ENCODE assay signal across 11 cellular contexts in the genomic region with DNA sequence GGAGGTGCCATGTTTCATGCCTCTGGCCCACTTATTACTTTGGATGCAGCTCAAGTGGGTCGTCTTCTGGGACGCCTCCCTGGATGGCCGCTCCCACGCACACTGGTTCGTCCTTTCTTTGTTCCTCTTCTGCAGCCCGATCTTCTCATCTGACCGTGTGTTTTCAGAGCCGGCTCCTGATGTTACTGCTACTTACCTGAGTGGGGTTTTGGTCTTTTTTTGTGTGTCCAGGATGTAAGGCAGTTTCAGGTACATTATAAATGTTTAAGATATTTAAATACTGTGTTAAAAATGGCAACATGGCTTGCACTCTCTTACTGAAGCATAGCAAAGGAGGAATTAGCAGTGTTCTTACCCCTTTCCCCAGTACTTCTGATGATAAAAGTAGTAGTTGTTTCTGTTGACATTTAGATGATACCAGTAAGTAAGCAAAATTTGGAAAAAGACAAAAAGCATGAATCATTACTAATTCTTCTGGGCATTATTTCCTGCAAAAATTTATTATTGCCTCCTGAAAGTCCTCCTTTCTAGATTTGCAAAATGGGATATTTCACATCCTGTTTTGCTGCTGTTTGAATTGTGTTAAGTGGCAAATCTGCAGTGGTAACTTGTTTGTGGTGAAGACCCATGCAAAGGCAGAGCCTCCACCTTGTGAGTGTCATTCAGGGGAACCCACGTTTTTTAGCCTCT. TPM values are rescaled to one million over a fixed set of nuclear protein-coding genes. Genes with fewer than 3 reads are reported as not detected.
A peak's percentile ranks its signal among the peaks of the same experiment; 100 is the strongest.
DNase-seq lines count a peak whose midpoint lies in the region; ATAC-seq, FAIRE-seq and TF ChIP-seq lines count a peak whose summit lies in the region.
"Had no signal": no experiment of that assay in that cellular context is flagged by ENCODE, and none has a peak within 500 bp of the region (broad histone marks: within the 10 kb centered on the region; RNA-seq: fewer than 3 reads in every experiment).

No MANE protein-coding gene starts in this region.

- peaks cover 2% of the 10 kb centered on the region for H3K9me3 Mint-ChIP-seq in activated naive CD4-positive, alpha-beta T cell treated with anti-CD3 and anti-CD28 coated beads for 36 hours
- no peaks in the 10 kb centered on the region for H3K9me3 Mint-ChIP-seq in stimulated activated naive CD8-positive, alpha-beta T cell treated with anti-CD3 and anti-CD28 coated beads, Interleukin-15, amount 100 ng/mL, for 72 hours

- H3K27ac Mint-ChIP-seq in activated naive CD4-positive, alpha-beta T cell treated with anti-CD3 and anti-CD28 coated beads for 36 hours = peak overlapping the region; percentile 48
- H3K27ac Mint-ChIP-seq in stimulated activated naive CD8-positive, alpha-beta T cell treated with anti-CD3 and anti-CD28 coated beads, Interleukin-15, amount 100 ng/mL, for 72 hours = peak overlapping the region in 1 of 2 donors; percentile 63

- no peaks in the 10 kb centered on the region for H3K9me2 ChIP-seq in OCI-LY1 (ENCODE audit: low read depth, low read length)

- ATAC-seq in HG02759 (IDR thresholded peaks at IDR 0.05; ENCODE audit: unreplicated experiment) (peak; percentile 65), HepG2 (no peak)
- ATAC-seq in stimulated activated naive CD8-positive, alpha-beta T cell treated with anti-CD3 and anti-CD28 coated beads, Interleukin-15, amount 100 ng/mL, for 72 hours = no peak

- no TSS peak for BruUV-seq in HepG2 (replicated peaks; lab: Mats Ljungman, UMichigan)

- no peak for TF ChIP-seq RAD21 in HepG2 (CRISPR knock-in tag; IDR thresholded peaks at IDR 0.05)

- no peak overlapping the region for H3K4me3 Mint-ChIP-seq in activated naive CD4-positive, alpha-beta T cell treated with anti-CD3 and anti-CD28 coated beads for 36 hours
- H3K4me3 Mint-ChIP-seq in stimulated activated naive CD8-positive, alpha-beta T cell treated with anti-CD3 and anti-CD28 coated beads, Interleukin-15, amount 100 ng/mL, for 72 hours = peak overlapping the region; percentile 6 to 19

- H3K79me2 ChIP-seq in OCI-LY1 (ENCODE audit: insufficient read depth, low read length) (peaks cover 97% of the 10 kb centered on the region), HepG2 (ENCODE audit: insufficient read depth, low read length) (peaks cover 87% of the 10 kb centered on the region)

- H3K4me1 ChIP-seq in OCI-LY1 (ENCODE audit: insufficient read depth, low read length, severe bottlenecking) (peaks cover 89% of the 10 kb centered on the region), HepG2 (ENCODE audit: insufficient read depth, low read length) (no peaks in the 10 kb centered on the region)

- peaks cover 80% of the 10 kb centered on the region for H3K4me1 Mint-ChIP-seq in activated naive CD4-positive, alpha-beta T cell treated with anti-CD3 and anti-CD28 coated beads for 36 hours (ENCODE audit: low read depth)
- H3K4me1 Mint-ChIP-seq in stimulated activated naive CD8-positive, alpha-beta T cell treated with anti-CD3 and anti-CD28 coated beads, Interleukin-15, amount 100 ng/mL, for 72 hours = peaks cover 82% of the 10 kb centered on the region

- H2AFZ ChIP-seq in OCI-LY1 (ENCODE audit: low read length) (no peak overlapping the region), HepG2 (ENCODE audit: low read length) (no peak overlapping the region)
- H2AFZ ChIP-seq: GM23248 had no signal

- H3K4me2 ChIP-seq in OCI-LY1 (ENCODE audit: low read length) = peak overlapping the region; percentile 63
- H3K4me2 ChIP-seq in HepG2 (ENCODE audit: low read depth, low read length) = no peak overlapping the region

- CTCF ChIA-PET in activated naive CD4-positive, alpha-beta T cell treated with anti-CD3 and anti-CD28 coated beads for 36 hours (lab: Charles Lee) = interaction anchor here (0.8 kb wide), 1 partner anchor 11 kb away, joined by 3 read pairs; no protein-coding TSS in a partner anchor
- CTCF ChIA-PET in HepG2 (lab: Yijun Ruan, JAX; ENCODE audit: low intra/inter-chr PET ratio, low total read pairs) = no interaction called here

- H3K36me3 ChIP-seq in OCI-LY1 (ENCODE audit: insufficient read depth, low read length) (peaks cover 45% of the 10 kb centered on the region), HepG2 (replicated peaks in 1 of 2; ENCODE audit: control insufficient read depth in 1 of 2, insufficient read depth in 2 of 2, low read length in 2 of 2) (peaks cover 4 to 50% of the 10 kb centered on the region in 2 experiments; a peak in 4 of 5 replicates)

- 0 out of 2 replicates have a peak, but pooled peaks cover 4% of the 10 kb centered on the region for H3F3A ChIP-seq in OCI-LY1 (ENCODE audit: insufficient read depth, low read length)

- H3K27ac ChIP-seq in OCI-LY1 (ENCODE audit: low read depth, low read length, poor library complexity, severe bottlenecking) = peak overlapping the region; percentile 88
- H3K27ac ChIP-seq in HepG2 (ENCODE audit: extremely low read length, insufficient read depth, low read length) = no peak overlapping the region
- H3K27ac ChIP-seq: GM23248 had no signal

- TF ChIP-seq EP300 in HepG2 (IDR thresholded peaks at IDR 0.05; ENCODE audit: low read depth in 2 of 2, low read length in 2 of 2) (no peak), HepG2 (CRISPR knock-in tag; IDR thresholded peaks at IDR 0.05; ENCODE audit: borderline replicate concordance) (no peak)

- H4K20me1 ChIP-seq in OCI-LY1 (ENCODE audit: insufficient read depth, low read length) (no peaks in the 10 kb centered on the region), HepG2 (ENCODE audit: insufficient read depth, low read length) (peaks cover 33% of the 10 kb centered on the region)

- TF ChIP-seq POLR2A in HepG2 (IDR thresholded peaks at IDR 0.05; ENCODE audit: insufficient read depth in 1 of 2, low read depth in 2 of 2, low read length in 2 of 2) = no peak

- FAIRE-seq in HepG2 (lab: Jason Lieb, UNC) = no peak

- H3K4me3 ChIP-seq in OCI-LY1 (ENCODE audit: low read depth, low read length, poor library complexity, severe bottlenecking) (peak overlapping the region; percentile 47), HepG2 (replicated peaks in 1 of 3; ENCODE audit: insufficient read depth in 1 of 3, low read depth in 2 of 3, low read length in 3 of 3) (no peak overlapping the region)
- H3K4me3 ChIP-seq: GM23248 had no signal

- no peaks in the 10 kb centered on the region for H3K9me3 ChIP-seq in OCI-LY1 (ENCODE audit: low read length)
- no peaks in the 10 kb centered on the region for H3K9me3 ChIP-seq in HepG2 (ENCODE audit: low read length)

- intact Hi-C loops in activated naive CD4-positive, alpha-beta T cell treated with anti-CD3 and anti-CD28 coated beads for 36 hours (cut with micrococcal nuclease) = no loop called here
- intact Hi-C loops in HepG2 (cut with micrococcal nuclease; ENCODE audit: unreplicated experiment) = no loop called here

- in situ Hi-C loops in HepG2 (cut with HindIII; ENCODE audit: extremely low pct_ligation_motif_present, low pct_unique_long_range_greater_than_20kb) = loop anchor here (25.0 kb wide), 1 partner anchor 366 kb away; no protein-coding TSS in a partner anchor

- no peaks in the 10 kb centered on the region for H3K27me3 Mint-ChIP-seq in activated naive CD4-positive, alpha-beta T cell treated with anti-CD3 and anti-CD28 coated beads for 36 hours (ENCODE audit: low read depth)
- no peaks in the 10 kb centered on the region for H3K27me3 Mint-ChIP-seq in stimulated activated naive CD8-positive, alpha-beta T cell treated with anti-CD3 and anti-CD28 coated beads, Interleukin-15, amount 100 ng/mL, for 72 hours

- H3K27me3 ChIP-seq in OCI-LY1 (ENCODE audit: insufficient read depth, low read length) (no peaks in the 10 kb centered on the region), HepG2 (ENCODE audit: control insufficient read depth in 1 of 2, insufficient read depth in 2 of 2, low read length in 2 of 2) (no peaks in the 10 kb centered on the region)

- no peak for TF ChIP-seq CTCF in OCI-LY1 (IDR thresholded peaks at IDR 0.05; ENCODE audit: low read length)
- no peak for TF ChIP-seq CTCF in HepG2 (CRISPR knock-in tag; IDR thresholded peaks at IDR 0.05)

- H3K36me3 Mint-ChIP-seq in activated naive CD4-positive, alpha-beta T cell treated with anti-CD3 and anti-CD28 coated beads for 36 hours (ENCODE audit: low read depth) = peaks cover 27% of the 10 kb centered on the region

- WGBS in HepG2 (ENCODE audit: low lambda C conversion rate) = 98% methylated on average over 9 of the region's 9 CpGs

- DNase-seq in activated naive CD4-positive, alpha-beta T cell treated with anti-CD3 and anti-CD28 coated beads for 36 hours = no peak
- DNase-seq in activated naive CD4-positive, alpha-beta T cell treated with anti-CD3 and anti-CD28 coated beads, Interleukin-2, amount 50 U/mL, for 16 hours = no peak
- DNase-seq in stimulated activated naive CD8-positive, alpha-beta T cell treated with anti-CD3 and anti-CD28 coated beads, Interleukin-15, amount 100 ng/mL, for 72 hours = no peak
- DNase-seq in T-helper 9 cell (no peak), HepG2 (ENCODE audit: low spot score) (no peak), NCI-H1417 (lab: John Stamatoyannopoulos, UW) (no peak)
- DNase-seq: GM23248, NCI-H187 treated with DMSO at 0.1 percent for 48 hours had no signal

- H3K9ac ChIP-seq in OCI-LY1 (ENCODE audit: low read length) (peak overlapping the region; percentile 59), HepG2 (ENCODE audit: insufficient read depth, low read depth, low read length) (no peak overlapping the region)
- H3K9ac ChIP-seq: GM23248 had no signal

- POLR2A ChIA-PET in HepG2 (lab: Yijun Ruan, JAX) = no interaction called here

RNA-seq across cellular contexts. Expression of gene SHH, which starts 59.4 kb away (rescaled TPM):
- not detected for total RNA-seq in activated naive CD4-positive, alpha-beta T cell treated with anti-CD3 and anti-CD28 coated beads for 36 hours
- 1.7 and 1.9 TPM in 2 replicates for total RNA-seq in HepG2 (2016; rRNA removed; fragmentation: Illumina TruSeq; extraction: Trizol)
- 0.10 and 0.53 TPM in 2 replicates for total RNA-seq in HepG2 (2016; cell fraction: cytosol; rRNA removed; fragmentation: Illumina TruSeq; extraction: Trizol; ENCODE audit: low read depth)
- 1.3 and 2.2 TPM in 2 replicates for total RNA-seq in HepG2 (2016; cell fraction: insoluble cytoplasmic fraction; rRNA removed; fragmentation: Illumina TruSeq; extraction: Trizol)
- 0.80 and 1.6 TPM in 2 replicates for total RNA-seq in HepG2 (2016; cell fraction: membrane; rRNA removed; fragmentation: Illumina TruSeq; extraction: Trizol)
- 1.3 TPM in 2 replicates for total RNA-seq in HepG2 (2016; cell fraction: nucleus; rRNA removed; fragmentation: Illumina TruSeq; extraction: Trizol)
- 3.4 and 4.9 TPM in 2 replicates for polyA plus RNA-seq in HepG2 (2011; rRNA removed)
- polyA plus RNA-seq in HepG2 (2011; cell fraction: cytosol; rRNA removed) = 1.9 and 3.3 TPM in 2 replicates
- 12.2 and 16.4 TPM in 2 replicates for polyA plus RNA-seq in HepG2 (2011; cell fraction: nucleus; rRNA removed)
- 3.5 and 6.3 TPM in 2 replicates for polyA plus RNA-seq in HepG2 (2012)
- 0.17 TPM in 2 replicates for polyA plus RNA-seq in HepG2 (2016; cell fraction: cytosol; fragmentation: Illumina TruSeq; extraction: Trizol; ENCODE audit: low read depth)
- 1.8 and 2.1 TPM in 2 replicates for polyA plus RNA-seq in HepG2 (2016; cell fraction: insoluble cytoplasmic fraction; fragmentation: Illumina TruSeq; extraction: Trizol; ENCODE audit: low read depth)
- polyA plus RNA-seq in HepG2 (2016; cell fraction: membrane; fragmentation: Illumina TruSeq; extraction: Trizol; ENCODE audit: low read depth) = 0.12 and 0.47 TPM in 2 replicates
- 3.9 and 4.1 TPM in 2 replicates for polyA plus RNA-seq in HepG2 (2016; cell fraction: nucleus; fragmentation: Illumina TruSeq; extraction: Trizol; ENCODE audit: insufficient read depth, low read depth)
- polyA minus RNA-seq in HepG2 (2011; rRNA and poly(A)+ RNA removed; ENCODE audit: low replicate concordance) = 9.0 TPM in 1 of 2 replicates, not detected in the other
- 4.0 and 5.5 TPM in 2 replicates for polyA minus RNA-seq in HepG2 (2011; cell fraction: cytosol; rRNA and poly(A)+ RNA removed)
- polyA minus RNA-seq in HepG2 (2011; cell fraction: nucleus; rRNA and poly(A)+ RNA removed) = 4.5 and 5.2 TPM in 2 replicates
- total RNA-seq: GM23248, lower leg skin had no signal
- polyA plus RNA-seq: GM23248 had no signal
